8 cellular contexts compared by ENCODE assay signal in genomic region chr4:47914219-47914925, GRCh38. TPM values are rescaled to one million over a fixed set of nuclear protein-coding genes. Genes with fewer than 3 reads are reported as not detected.
DNase-seq lines count a peak whose midpoint lies in the region; ATAC-seq and TF ChIP-seq lines count a peak whose summit lies in the region.

NFXL1 (minus strand) TSS chr4:47914583; CDS start chr4:47914203, 380 bp downstream.

- ATAC-seq in naive B cell (ENCODE audit: low read depth in 2 of 2), result peak; percentile 94 to 95
- peak; percentile 98 for ATAC-seq in stimulated activated effector memory CD8-positive, alpha-beta T cell treated with anti-CD3 and anti-CD28 coated beads, Interleukin-12 subunit alpha, Interleukin-12 subunit beta, amount 100 ng/mL, for 72 hours

- intact Hi-C loops in activated T-helper 1 cell treated with anti-CD3 and anti-CD28 coated beads, Interleukin-12 subunit alpha, Interleukin-12 subunit beta, Interleukin-2, Interleukin-4 antibody, amounts not matched to agents 30 ng/mL and 10 ng/mL and 1 ng/mL, durations not matched to agents 14 hours and 24 hours and 36 hours (cut with micrococcal nuclease), result loop anchor here (1.0 to 10.0 kb wide), 13 partner anchors 40 to 918 kb away; partner anchors contain the start of genes CNGA1, COMMD8, CORIN and FRYL

- peaks cover 18% of the 10 kb centered on the region for H3K36me3 Mint-ChIP-seq in activated T-helper 1 cell treated with anti-CD3 and anti-CD28 coated beads, Interleukin-12 subunit alpha, Interleukin-12 subunit beta, Interleukin-2, Interleukin-4 antibody, amounts not matched to agents 30 ng/mL and 10 ng/mL and 1 ng/mL, durations not matched to agents 14 hours and 24 hours and 36 hours (ENCODE audit: low read depth)
- H3K36me3 Mint-ChIP-seq in naive B cell, result peaks cover 11% of the 10 kb centered on the region in 2 donors
- peaks cover 48% of the 10 kb centered on the region for H3K36me3 Mint-ChIP-seq in stimulated activated effector memory CD8-positive, alpha-beta T cell treated with anti-CD3 and anti-CD28 coated beads, Interleukin-12 subunit alpha, Interleukin-12 subunit beta, amount 100 ng/mL, for 72 hours

- peak within 1 kb of the TSS; percentile 87 for H3K4me2 ChIP-seq in fibroblast of lung (ENCODE audit: extremely low read depth, insufficient read depth, low read length)

- peak within 1 kb of the TSS; percentile 76 for H3K27ac ChIP-seq in fibroblast of lung (ENCODE audit: insufficient read depth, low read length)

- no peaks in the 10 kb centered on the region for H3K27me3 ChIP-seq in fibroblast of lung (ENCODE audit: control insufficient read depth, insufficient read depth, low read length)

- H3K4me1 Mint-ChIP-seq in activated T-helper 1 cell treated with anti-CD3 and anti-CD28 coated beads, Interleukin-12 subunit alpha, Interleukin-12 subunit beta, Interleukin-2, Interleukin-4 antibody, amounts not matched to agents 30 ng/mL and 10 ng/mL and 1 ng/mL, durations not matched to agents 14 hours and 24 hours and 36 hours (ENCODE audit: low read depth), result peaks cover 31% of the 10 kb centered on the region
- peaks cover 19 to 30% (median 24%) of the 10 kb centered on the region in 3 donors for H3K4me1 Mint-ChIP-seq in naive B cell
- peaks cover 23% of the 10 kb centered on the region for H3K4me1 Mint-ChIP-seq in stimulated activated effector memory CD8-positive, alpha-beta T cell treated with anti-CD3 and anti-CD28 coated beads, Interleukin-12 subunit alpha, Interleukin-12 subunit beta, amount 100 ng/mL, for 72 hours

- H3K36me3 ChIP-seq in fibroblast of lung (ENCODE audit: control insufficient read depth, insufficient read depth, low read length), result no peaks in the 10 kb centered on the region

- H4K20me1 ChIP-seq in fibroblast of lung (ENCODE audit: control insufficient read depth, extremely low read depth, insufficient read depth, low read length), result no peaks in the 10 kb centered on the region

- peak within 1 kb of the TSS; percentile 70 to 96 (median 85) for H3K4me3 ChIP-seq in fibroblast of lung (replicated peaks in 1 of 4; ENCODE audit: control extremely low read depth in 1 of 4, insufficient read depth in 1 of 4, low read depth in 3 of 4, low read length in 4 of 4)

- TF ChIP-seq CTCF in fibroblast of lung (conservative IDR thresholded peaks at IDR 0.05 in 1 of 2, IDR thresholded peaks at IDR 0.05 in 1 of 2; ENCODE audit: low read depth in 1 of 2, low read length in 2 of 2), result no peak

- H3K4me1 ChIP-seq in fibroblast of lung (ENCODE audit: control insufficient read depth, extremely low read depth, insufficient read depth, low read length), result no peaks in the 10 kb centered on the region

- H3K9me3 Mint-ChIP-seq in activated T-helper 1 cell treated with anti-CD3 and anti-CD28 coated beads, Interleukin-12 subunit alpha, Interleukin-12 subunit beta, Interleukin-2, Interleukin-4 antibody, amounts not matched to agents 30 ng/mL and 10 ng/mL and 1 ng/mL, durations not matched to agents 14 hours and 24 hours and 36 hours, result peaks cover 6% of the 10 kb centered on the region
- no peaks in the 10 kb centered on the region for H3K9me3 Mint-ChIP-seq in naive B cell
- no peaks in the 10 kb centered on the region for H3K9me3 Mint-ChIP-seq in stimulated activated effector memory CD8-positive, alpha-beta T cell treated with anti-CD3 and anti-CD28 coated beads, Interleukin-12 subunit alpha, Interleukin-12 subunit beta, amount 100 ng/mL, for 72 hours

- peak within 1 kb of the TSS; percentile 72 for H3K9ac ChIP-seq in fibroblast of lung (ENCODE audit: insufficient read depth, low read length)

- H3K27ac Mint-ChIP-seq in activated T-helper 1 cell treated with anti-CD3 and anti-CD28 coated beads, Interleukin-12 subunit alpha, Interleukin-12 subunit beta, Interleukin-2, Interleukin-4 antibody, amounts not matched to agents 30 ng/mL and 10 ng/mL and 1 ng/mL, durations not matched to agents 14 hours and 24 hours and 36 hours, result peak within 1 kb of the TSS; percentile 95
- H3K27ac Mint-ChIP-seq in naive B cell, result peak within 1 kb of the TSS; percentile 86 to 94 (median 92)
- peak within 1 kb of the TSS; percentile 96 for H3K27ac Mint-ChIP-seq in stimulated activated effector memory CD8-positive, alpha-beta T cell treated with anti-CD3 and anti-CD28 coated beads, Interleukin-12 subunit alpha, Interleukin-12 subunit beta, amount 100 ng/mL, for 72 hours

- peak within 1 kb of the TSS; percentile 90 for H3K4me3 Mint-ChIP-seq in activated T-helper 1 cell treated with anti-CD3 and anti-CD28 coated beads, Interleukin-12 subunit alpha, Interleukin-12 subunit beta, Interleukin-2, Interleukin-4 antibody, amounts not matched to agents 30 ng/mL and 10 ng/mL and 1 ng/mL, durations not matched to agents 14 hours and 24 hours and 36 hours
- peak within 1 kb of the TSS; percentile 96 to 100 (median 98) for H3K4me3 Mint-ChIP-seq in naive B cell
- H3K4me3 Mint-ChIP-seq in stimulated activated effector memory CD8-positive, alpha-beta T cell treated with anti-CD3 and anti-CD28 coated beads, Interleukin-12 subunit alpha, Interleukin-12 subunit beta, amount 100 ng/mL, for 72 hours, result peak within 1 kb of the TSS; percentile 93

- H3K9me3 ChIP-seq in fibroblast of lung (ENCODE audit: control insufficient read depth, insufficient read depth, low read depth, low read length), result no peaks in the 10 kb centered on the region

- peak within 1 kb of the TSS; percentile 72 for H2AFZ ChIP-seq in fibroblast of lung (ENCODE audit: low read length)

- DNase-seq in EH (ENCODE audit: low read depth), result peak; percentile 98
- DNase-seq in GOT3 (lab: John Stamatoyannopoulos, UW), result peak; percentile 91
- peak; percentile 97 for DNase-seq in LHCN-M2 (ENCODE audit: low read depth)
- peak; percentile 95 for DNase-seq in RPMI7951 (ENCODE audit: low read depth)
- peak; percentile 94 for DNase-seq in activated T-helper 1 cell treated with anti-CD3 and anti-CD28 coated beads, Interleukin-12 subunit alpha, Interleukin-12 subunit beta, Interleukin-2, Interleukin-4 antibody, amounts not matched to agents 30 ng/mL and 10 ng/mL and 1 ng/mL, durations not matched to agents 14 hours and 24 hours and 36 hours (ENCODE audit: low spot score)
- peak; percentile 97 for DNase-seq in fibroblast of lung (ENCODE audit: low read depth in 2 of 2)
- peak; percentile 93 for DNase-seq in naive B cell
- DNase-seq in stimulated activated effector memory CD8-positive, alpha-beta T cell treated with anti-CD3 and anti-CD28 coated beads, Interleukin-12 subunit alpha, Interleukin-12 subunit beta, amount 100 ng/mL, for 72 hours (ENCODE audit: low spot score in 2 of 2), result peak; percentile 78 to 95

- H3K27me3 Mint-ChIP-seq in activated T-helper 1 cell treated with anti-CD3 and anti-CD28 coated beads, Interleukin-12 subunit alpha, Interleukin-12 subunit beta, Interleukin-2, Interleukin-4 antibody, amounts not matched to agents 30 ng/mL and 10 ng/mL and 1 ng/mL, durations not matched to agents 14 hours and 24 hours and 36 hours (ENCODE audit: insufficient read depth), result no peaks in the 10 kb centered on the region
- peaks cover 0 to 7% (median 0%) of the 10 kb centered on the region in 3 donors for H3K27me3 Mint-ChIP-seq in naive B cell

- H3K79me2 ChIP-seq in fibroblast of lung (ENCODE audit: control insufficient read depth, insufficient read depth, low read length), result peaks cover 11% of the 10 kb centered on the region

RNA-seq across cellular contexts. Expression of gene NFXL1, which starts in this region (rescaled TPM):
- total RNA-seq in LHCN-M2 (2014; rRNA removed), result 8.1 TPM in 2 replicates
- polyA plus RNA-seq in LHCN-M2 (2012), result 2.9 TPM
- 3.5 and 3.6 TPM in 2 replicates for total RNA-seq in RPMI7951 (2014; rRNA removed; shearing (Covaris generic))
- 13.1 and 16.5 TPM in 2 replicates for total RNA-seq in activated T-helper 1 cell treated with anti-CD3 and anti-CD28 coated beads, Interleukin-12 subunit alpha, Interleukin-12 subunit beta, Interleukin-2, Interleukin-4 antibody, amounts not matched to agents 30 ng/mL and 10 ng/mL and 1 ng/mL, durations not matched to agents 14 hours and 24 hours and 36 hours
- total RNA-seq in fibroblast of lung, result 9.2 and 9.6 TPM in 2 replicates
- polyA plus RNA-seq in fibroblast of lung, result 9.0 and 14.1 TPM in 2 replicates
- 5.5 and 5.9 TPM in 2 replicates for polyA plus RNA-seq in fibroblast of lung (2012)
- polyA minus RNA-seq in fibroblast of lung (ENCODE audit: low replicate concordance), result 6.7 and 8.1 TPM in 2 replicates
- 1 to 10 TPM in 5 of 6 donors, under 1 TPM in 1; 0.45 to 9.8 (median 7.3) TPM for polyA plus RNA-seq in naive B cell (ENCODE audit: low read depth in 6 of 6)

Comparison
In these comparisons a context has a peak if more than half of its experiments do, and no peak if none do; other contexts are left out.
1. Peak in every context shown above with its lines: DNase-seq, ATAC-seq, H3K4me3 ChIP-seq and H3K27ac ChIP-seq.